8 cellular contexts compared by ENCODE assay signal in the genomic region with DNA sequence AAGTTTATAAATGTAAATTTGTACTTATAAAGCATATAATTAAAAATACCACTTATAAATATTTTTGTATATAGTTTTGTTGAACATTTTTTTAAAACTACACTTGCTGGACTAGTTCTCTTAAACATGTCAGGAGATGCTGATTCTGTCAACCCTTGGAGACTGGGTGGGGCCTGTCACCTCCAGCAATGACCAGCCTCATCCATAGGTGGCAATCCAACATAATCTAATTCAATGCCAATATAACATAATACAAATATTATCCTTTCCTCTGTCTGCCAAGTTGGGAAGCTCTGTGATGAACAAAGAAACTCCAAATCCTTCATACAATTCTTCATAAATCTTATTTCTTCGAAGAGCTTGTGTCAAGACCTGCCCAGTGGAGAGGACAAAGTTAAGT.
DNase-seq lines count a peak whose midpoint lies in the region; ATAC-seq and TF ChIP-seq lines count a peak whose summit lies in the region.

No MANE protein-coding gene starts in this region.

- H3K36me3 ChIP-seq in WERI-Rb-1: no peaks in the 10 kb centered on the region
- peaks cover 0 to 9% (median 0%) of the 10 kb centered on the region in 3 experiments for H3K36me3 ChIP-seq in naive thymus-derived CD4-positive, alpha-beta T cell (ENCODE audit: control insufficient read depth in 2 of 3, insufficient read depth in 3 of 3, low read length in 3 of 3)

- peaks cover 47 to 91% (median 83%) of the 10 kb centered on the region in 7 donors for H3K4me1 Mint-ChIP-seq in naive thymus-derived CD4-positive, alpha-beta T cell

- peak overlapping the region in 1 of 10 donors; percentile 36 for H3K4me3 Mint-ChIP-seq in naive thymus-derived CD4-positive, alpha-beta T cell

- H3K9me3 Mint-ChIP-seq in naive thymus-derived CD4-positive, alpha-beta T cell: peaks cover 0 to 16% (median 2%) of the 10 kb centered on the region in 11 donors

- H3K27me3 ChIP-seq in WERI-Rb-1 (ENCODE audit: insufficient read depth, low read depth, severe bottlenecking): no peaks in the 10 kb centered on the region
- no peaks in the 10 kb centered on the region for H3K27me3 ChIP-seq in naive thymus-derived CD4-positive, alpha-beta T cell (ENCODE audit: control insufficient read depth in 2 of 2, insufficient read depth in 2 of 2, low read length in 2 of 2)

- peak; percentile 25 for DNase-seq in NCI-H2227 (lab: John Stamatoyannopoulos, UW; ENCODE audit: unreplicated experiment)
- DNase-seq in NCI-H2227 treated with DMSO at 0.1 percent for 48 hours (lab: John Stamatoyannopoulos, UW): no peak
- DNase-seq in WERI-Rb-1: peak; percentile 9
- DNase-seq in naive thymus-derived CD4-positive, alpha-beta T cell: peak in 6 of 9 donors; percentile 14 to 45 (median 24)
- no peak for DNase-seq in T1000 (lab: John Stamatoyannopoulos, UW)
- no peak for DNase-seq in NCI-H774 (lab: John Stamatoyannopoulos, UW)
- DNase-seq in foreskin fibroblast: no peak

- H3K27ac Mint-ChIP-seq in naive thymus-derived CD4-positive, alpha-beta T cell: peak overlapping the region in 4 of 9 donors; percentile 51 to 81 (median 66)

- H3K36me3 Mint-ChIP-seq in naive thymus-derived CD4-positive, alpha-beta T cell: peaks cover 8 to 43% (median 29%) of the 10 kb centered on the region in 5 donors

- ATAC-seq in HG03342 (IDR thresholded peaks at IDR 0.05; ENCODE audit: unreplicated experiment): peak; percentile 67
- peak; percentile 72 for ATAC-seq in naive thymus-derived CD4-positive, alpha-beta T cell

- H3K4me1 ChIP-seq in naive thymus-derived CD4-positive, alpha-beta T cell (ENCODE audit: control insufficient read depth in 2 of 2, insufficient read depth in 2 of 2, low read length in 2 of 2): peaks cover 0 to 5% of the 10 kb centered on the region in 2 donors

- POLR2A ChIA-PET in naive thymus-derived CD4-positive, alpha-beta T cell (lab: Charles Lee): interaction anchor here (0.6 to 1.5 kb wide), 2 partner anchors 54 to 126 kb away, joined by 3 read pairs; no protein-coding TSS in a partner anchor

- intact Hi-C loops in naive thymus-derived CD4-positive, alpha-beta T cell (cut with micrococcal nuclease): loop anchor here (1.0 to 5.0 kb wide), 6 partner anchors 54 to 641 kb away; no protein-coding TSS in a partner anchor

- TF ChIP-seq CTCF in WERI-Rb-1 (IDR thresholded peaks at IDR 0.05; ENCODE audit: low read depth, low read length): peak; percentile 12; the same call in 1 of the 2 replicates
- TF ChIP-seq CTCF in foreskin fibroblast (IDR thresholded peaks at IDR 0.05; ENCODE audit: low read depth, low read length): no peak

- no peak overlapping the region for H3K27ac ChIP-seq in WERI-Rb-1
- H3K27ac ChIP-seq in naive thymus-derived CD4-positive, alpha-beta T cell (ENCODE audit: low read depth, low read length): no peak overlapping the region

- no peaks in the 10 kb centered on the region for H3K27me3 Mint-ChIP-seq in naive thymus-derived CD4-positive, alpha-beta T cell

- CTCF ChIA-PET in naive thymus-derived CD4-positive, alpha-beta T cell (lab: Charles Lee): interaction anchor here (0.6 to 1.9 kb wide), 16 partner anchors 8 to 640 kb away, joined by 3 to 8 read pairs (median 3); no protein-coding TSS in a partner anchor

- H3K9me3 ChIP-seq in WERI-Rb-1 (ENCODE audit: severe bottlenecking): no peaks in the 10 kb centered on the region
- no peaks in the 10 kb centered on the region for H3K9me3 ChIP-seq in naive thymus-derived CD4-positive, alpha-beta T cell (ENCODE audit: control insufficient read depth in 2 of 3, low read length in 3 of 3)

- H3K4me3 ChIP-seq in WERI-Rb-1 (ENCODE audit: low read depth, low read length) (no peak overlapping the region), foreskin fibroblast (ENCODE audit: low read depth in 1 of 2, low read length in 2 of 2) (no peak overlapping the region)
- H3K4me3 ChIP-seq in naive thymus-derived CD4-positive, alpha-beta T cell (ENCODE audit: low read length): no peak overlapping the region

Comparison
In these comparisons a context has a peak if more than half of its experiments do, and no peak if none do; other contexts are left out.
1. DNase-seq: peak in NCI-H2227 (single experiment), WERI-Rb-1 (single experiment) and naive thymus-derived CD4-positive, alpha-beta T cell (6 of 9); none in NCI-H2227 treated with DMSO at 0.1 percent for 48 hours (single experiment), T1000 (single experiment), NCI-H774 (single experiment) and foreskin fibroblast (0 of 2).